Comparison of ENCODE assay signal across 8 cellular contexts in the genomic region with DNA sequence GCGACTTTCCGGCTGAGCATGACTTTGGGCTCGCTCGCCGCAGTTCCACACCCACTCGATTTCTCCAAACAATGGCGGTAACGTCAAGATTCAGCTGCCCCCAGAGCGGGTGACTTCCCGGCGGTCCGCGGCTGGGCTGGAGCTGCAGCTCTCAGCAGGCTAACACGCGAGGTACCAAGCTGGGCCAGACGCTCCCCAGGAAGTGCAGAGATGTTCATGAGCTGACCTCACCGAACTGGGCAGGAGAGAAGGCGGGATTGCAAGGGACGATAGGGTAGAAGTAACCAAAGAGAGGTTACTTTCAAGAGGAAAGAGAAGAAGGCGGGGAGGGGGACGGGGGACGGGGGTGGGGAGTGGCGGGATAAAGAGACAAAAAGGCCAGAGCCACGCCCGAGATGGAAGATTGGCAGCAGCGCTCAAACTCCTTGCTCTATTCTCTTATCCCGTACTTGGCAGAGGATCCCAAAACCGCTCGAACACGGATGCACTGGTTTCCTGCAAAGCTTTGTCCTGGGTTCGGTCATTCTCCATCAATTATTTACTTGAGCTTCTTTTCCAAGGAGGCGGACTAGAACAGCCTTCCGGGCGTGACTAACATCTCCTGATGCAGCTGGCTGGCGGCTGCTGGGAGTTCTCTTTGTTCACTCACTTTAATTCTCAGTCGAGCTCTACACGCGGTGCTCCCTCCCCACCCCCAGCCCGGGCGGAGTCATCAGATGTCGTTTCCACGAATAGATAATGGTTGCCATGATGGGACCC.
DNase-seq lines count a peak whose midpoint lies in the region; ATAC-seq, FAIRE-seq and TF ChIP-seq lines count a peak whose summit lies in the region.

A gene (minus strand): TSS at position 626 of the 759 bp plus-strand sequence.

- H3K4me3 ChIP-seq in BE2C (ENCODE audit: low read depth, low read length) (peak within 1 kb of the TSS; percentile 99), endothelial cell of umbilical vein (replicated peaks in 1 of 3; ENCODE audit: insufficient read depth in 1 of 3, low read depth in 1 of 3, low read length in 3 of 3) (peak within 1 kb of the TSS in 1 of 3 experiments; percentile 8), osteoblast (ENCODE audit: insufficient read depth, low read length) (peak within 1 kb of the TSS; percentile 44), aorta (ENCODE audit: low read length in 2 of 2) (no peak within 1 kb of the TSS)

- CTCF ChIA-PET in endothelial cell of umbilical vein (lab: Charles Lee), result interaction anchor here (0.6 to 1.3 kb wide), 3 partner anchors 20 to 93 kb away, joined by 3 to 4 read pairs (median 4); no protein-coding TSS in a partner anchor

- DNase-seq in BE2C (peak; percentile 96), NCI-H1436 (lab: John Stamatoyannopoulos, UW) (peak; percentile 90), endothelial cell of umbilical vein (ENCODE audit: low read depth, low spot score) (no peak), osteoblast (ENCODE audit: insufficient read length, low spot score, missing footprints) (no peak), aorta (no peak)
- DNase-seq in activated CD4-positive, CD25-positive, alpha-beta regulatory T cell treated with anti-CD3 and anti-CD28 coated beads, Interleukin-2, amount 50 U/mL, for 72 hours, result peak; percentile 48

- H3K9me3 ChIP-seq in BE2C, result no peaks in the 10 kb centered on the region
- H3K9me3 ChIP-seq in endothelial cell of umbilical vein (replicated peaks; ENCODE audit: control insufficient read depth, insufficient read depth, low read length), result no peaks in the 10 kb centered on the region
- H3K9me3 ChIP-seq in osteoblast (ENCODE audit: low read depth, low read length), result no peaks in the 10 kb centered on the region
- H3K9me3 ChIP-seq in aorta (ENCODE audit: control insufficient read depth, low read length), result no peaks in the 10 kb centered on the region

- no peaks in the 10 kb centered on the region for H3K9me1 ChIP-seq in endothelial cell of umbilical vein (replicated peaks; ENCODE audit: control insufficient read depth, extremely low read depth, insufficient read depth, low read length)

- H3K36me3 ChIP-seq in BE2C (peaks cover 21% of the 10 kb centered on the region), endothelial cell of umbilical vein (ENCODE audit: control insufficient read depth in 2 of 2, extremely low read depth in 1 of 2, insufficient read depth in 2 of 2, low read length in 2 of 2) (no peaks in the 10 kb centered on the region), osteoblast (ENCODE audit: insufficient read depth, low read length) (no peaks in the 10 kb centered on the region), aorta (ENCODE audit: control insufficient read depth in 1 of 2, insufficient read depth in 2 of 2, low read length in 1 of 2) (no peaks in the 10 kb centered on the region)

- H3K27ac ChIP-seq in endothelial cell of umbilical vein (ENCODE audit: insufficient read depth, low read depth, low read length) (no peak within 1 kb of the TSS), osteoblast (ENCODE audit: low read depth, low read length) (no peak within 1 kb of the TSS), aorta (ENCODE audit: low read depth in 1 of 2, low read length in 2 of 2) (no peak within 1 kb of the TSS)

- BruUV-seq in endothelial cell of umbilical vein (replicated peaks; lab: Mats Ljungman, UMichigan), result no TSS peak

- H3K4me2 ChIP-seq in endothelial cell of umbilical vein (ENCODE audit: insufficient read depth, low read length) (peak within 1 kb of the TSS; percentile 10), osteoblast (ENCODE audit: insufficient read depth, low read length) (peak within 1 kb of the TSS; percentile 68)

- H2AFZ ChIP-seq in endothelial cell of umbilical vein (ENCODE audit: low read depth, low read length) (peak within 1 kb of the TSS; percentile 30), osteoblast (ENCODE audit: low read length) (peak within 1 kb of the TSS; percentile 60)

- ATAC-seq in GM18907 (IDR thresholded peaks at IDR 0.05; ENCODE audit: unreplicated experiment) (no peak), HG02938 (IDR thresholded peaks at IDR 0.05; ENCODE audit: unreplicated experiment) (no peak), aorta (ENCODE audit: low FRiP score) (no peak)

- POLR2A ChIA-PET in endothelial cell of umbilical vein (lab: Charles Lee), result no interaction called here

- H3K79me2 ChIP-seq in endothelial cell of umbilical vein (ENCODE audit: control insufficient read depth, insufficient read depth, low read length) (no peaks in the 10 kb centered on the region), osteoblast (ENCODE audit: insufficient read depth, low read length) (no peaks in the 10 kb centered on the region)

- WGBS in aorta, 2 donors, result 2 to 3% methylated on average over 42 of the region's 42 CpGs

- no peaks in the 10 kb centered on the region for H3K4me1 ChIP-seq in BE2C
- peaks cover 15% of the 10 kb centered on the region for H3K4me1 ChIP-seq in endothelial cell of umbilical vein (ENCODE audit: control insufficient read depth, extremely low read depth, insufficient read depth, low read length)
- peaks cover 14% of the 10 kb centered on the region for H3K4me1 ChIP-seq in osteoblast (ENCODE audit: insufficient read depth, low read length)
- no peaks in the 10 kb centered on the region for H3K4me1 ChIP-seq in aorta (ENCODE audit: control insufficient read depth in 1 of 2, insufficient read depth in 2 of 2, low read length in 2 of 2)

- TF ChIP-seq CTCF in BE2C (IDR thresholded peaks at IDR 0.05; ENCODE audit: low read depth, low read length), result no peak
- TF ChIP-seq CTCF in endothelial cell of umbilical vein (IDR thresholded peaks at IDR 0.05; ENCODE audit: extremely low read depth in 1 of 2, insufficient read depth in 1 of 2, low read depth in 1 of 2, low read length in 2 of 2), result no peak
- TF ChIP-seq CTCF in osteoblast (IDR thresholded peaks at IDR 0.05; ENCODE audit: extremely low read depth, low read depth, low read length), result no peak

- dilution Hi-C loops in endothelial cell of umbilical vein (cut with MboI; ENCODE audit: extremely low pct_ligation_motif_present, low sequenced_read_pairs), result no loop called here

- H3K9ac ChIP-seq in endothelial cell of umbilical vein (replicated peaks; ENCODE audit: extremely low read depth, insufficient read depth, low read length), result no peak within 1 kb of the TSS

- intact Hi-C loops in endothelial cell of umbilical vein (cut with micrococcal nuclease) (no loop called here), aorta (cut with DNase I) (loop anchor here in 1 of 2 donors (10.0 kb wide), 1 partner anchor 174 kb away; a partner anchor contains a TSS)

- H4K20me1 ChIP-seq in endothelial cell of umbilical vein (replicated peaks; ENCODE audit: control insufficient read depth, extremely low read depth, insufficient read depth, low read length), result no peaks in the 10 kb centered on the region
- no peaks in the 10 kb centered on the region for H4K20me1 ChIP-seq in osteoblast (ENCODE audit: insufficient read depth, low read length)

- FAIRE-seq in endothelial cell of umbilical vein (lab: Jason Lieb, UNC), result no peak

- TF ChIP-seq POLR2A in endothelial cell of umbilical vein (IDR thresholded peaks at IDR 0.05; ENCODE audit: low read depth, low read length), result no peak

- H3K27me3 ChIP-seq in BE2C (no peaks in the 10 kb centered on the region), endothelial cell of umbilical vein (ENCODE audit: control insufficient read depth in 2 of 2, insufficient read depth in 2 of 2, low read length in 2 of 2) (peaks cover 34 to 57% of the 10 kb centered on the region in 2 experiments), osteoblast (ENCODE audit: insufficient read depth, low read length) (peaks cover 3% of the 10 kb centered on the region), aorta (ENCODE audit: control insufficient read depth in 1 of 2, insufficient read depth in 2 of 2, low read length in 1 of 2) (no peaks in the 10 kb centered on the region)

TF ChIP-seq in endothelial cell of umbilical vein, 7 proteins besides CTCF, POLR2A, EP300 and RAD21:
- TF ChIP-seq JUN (IDR thresholded peaks at IDR 0.05; ENCODE audit: borderline replicate concordance, insufficient read depth, insufficient read length, low read depth) (no peak), MYC (IDR thresholded peaks at IDR 0.05; ENCODE audit: low read depth, low read length) (no peak), GATA2 (IDR thresholded peaks at IDR 0.05; ENCODE audit: insufficient read depth, insufficient read length, low read depth, low read length) (no peak), POLR2AphosphoS5 (IDR thresholded peaks at IDR 0.05; ENCODE audit: insufficient read depth, low read depth, low read length) (no peak), FOS (IDR thresholded peaks at IDR 0.05; ENCODE audit: borderline replicate concordance, insufficient read depth, low read length) (no peak), EZH2 (IDR thresholded peaks at IDR 0.05; ENCODE audit: borderline replicate concordance, low read depth, low read length, severe bottlenecking) (no peak)
- TF ChIP-seq, protein P1, sequence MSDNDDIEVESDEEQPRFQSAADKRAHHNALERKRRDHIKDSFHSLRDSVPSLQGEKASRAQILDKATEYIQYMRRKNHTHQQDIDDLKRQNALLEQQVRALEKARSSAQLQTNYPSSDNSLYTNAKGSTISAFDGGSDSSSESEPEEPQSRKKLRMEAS (IDR thresholded peaks at IDR 0.05; ENCODE audit: insufficient read depth, insufficient read length), result no peak

Comparison
In these comparisons a context has a peak if more than half of its experiments do, and no peak if none do; other contexts are left out.
1. DNase-seq: peak in BE2C (single experiment), NCI-H1436 (single experiment) and activated CD4-positive, CD25-positive, alpha-beta regulatory T cell treated with anti-CD3 and anti-CD28 coated beads, Interleukin-2, amount 50 U/mL, for 72 hours (single experiment); none in endothelial cell of umbilical vein (single experiment), osteoblast (single experiment) and aorta (0 of 2).
2. H3K4me3 ChIP-seq: peak in BE2C (single experiment) and osteoblast (single experiment); none in aorta (0 of 2).